ENCODE assay signal across 22 cellular contexts in genomic region chr9:130062750-130063149, GRCh38. TPM values are rescaled to one million over a fixed set of nuclear protein-coding genes. Genes with fewer than 3 reads are reported as not detected.
DNase-seq lines count a peak whose midpoint lies in the region; ATAC-seq, FAIRE-seq and TF ChIP-seq lines count a peak whose summit lies in the region.
"Had no signal": no experiment of that assay in that cellular context is flagged by ENCODE, and none has a peak within 500 bp of the region (broad histone marks: within the 10 kb centered on the region; RNA-seq: fewer than 3 reads in every experiment).

No MANE protein-coding gene starts in this region.

- TF ChIP-seq RAD21 in K562 (CRISPR knock-in tag; conservative IDR thresholded peaks at IDR 0.05 in 1 of 2, IDR thresholded peaks at IDR 0.05 in 1 of 2): no peak

- in situ Hi-C loops in K562 (cut with MboI): no loop called here

- WGBS in K562 (ENCODE audit: insufficient coverage, low coverage, missing lambda C conversion rate): 68% methylated on average over 2 of the region's 2 CpGs

- no peaks in the 10 kb centered on the region for H3K9me1 ChIP-seq in K562 (ENCODE audit: control insufficient read depth, insufficient read depth, low read length)

- intact Hi-C loops in activated CD8-positive, alpha-beta T cell treated with anti-CD3 and anti-CD28 coated beads for 36 hours (cut with micrococcal nuclease): no loop called here
- intact Hi-C loops in K562 (cut with micrococcal nuclease): no loop called here

- H3K4me3 ChIP-seq in BLaER1: no peak overlapping the region
- H3K4me3 ChIP-seq in K562: no peak overlapping the region
- H3K4me3 ChIP-seq: A549, GM12878 had no signal

- no peaks in the 10 kb centered on the region for H3K9me3 Mint-ChIP-seq in activated CD8-positive, alpha-beta T cell treated with anti-CD3 and anti-CD28 coated beads, Interleukin-2, amount 10 ng/mL, durations not matched to agents 7 days and 5 days (ENCODE audit: insufficient read depth)
- no peaks in the 10 kb centered on the region for H3K9me3 Mint-ChIP-seq in activated CD8-positive, alpha-beta T cell treated with anti-CD3 and anti-CD28 coated beads for 36 hours
- no peaks in the 10 kb centered on the region for H3K9me3 Mint-ChIP-seq in stimulated activated memory B cell treated with anti-CD40 and anti-IgM and Interleukin-4, amounts not matched to agents 10 μg/mL and 1 μg/mL and 100 μg/mL, for 72 hours
- no peaks in the 10 kb centered on the region for H3K9me3 Mint-ChIP-seq in activated naive CD8-positive, alpha-beta T cell treated with anti-CD3 and anti-CD28 coated beads for 36 hours
- H3K9me3 Mint-ChIP-seq: CD4-positive, CD25-positive, alpha-beta regulatory T cell; CD8-positive, alpha-beta memory T cell had no signal

- H3K4me1 Mint-ChIP-seq in activated CD8-positive, alpha-beta T cell treated with anti-CD3 and anti-CD28 coated beads, Interleukin-2, amount 10 ng/mL, durations not matched to agents 7 days and 5 days (ENCODE audit: low read depth): peaks cover 14% of the 10 kb centered on the region
- peaks cover 21% of the 10 kb centered on the region for H3K4me1 Mint-ChIP-seq in activated CD8-positive, alpha-beta T cell treated with anti-CD3 and anti-CD28 coated beads for 36 hours (ENCODE audit: low read depth)
- H3K4me1 Mint-ChIP-seq in stimulated activated memory B cell treated with anti-CD40 and anti-IgM and Interleukin-4, amounts not matched to agents 10 μg/mL and 1 μg/mL and 100 μg/mL, for 72 hours: peaks cover 36% of the 10 kb centered on the region
- H3K4me1 Mint-ChIP-seq in activated naive CD8-positive, alpha-beta T cell treated with anti-CD3 and anti-CD28 coated beads for 36 hours: peaks cover 17% of the 10 kb centered on the region

- H3K27ac ChIP-seq in BLaER1 (no peak overlapping the region), K562 (ENCODE audit: extremely low read depth, low read depth, low read length) (no peak overlapping the region)
- H3K27ac ChIP-seq: 22Rv1, A549 had no signal

- CTCF ChIA-PET in activated CD8-positive, alpha-beta T cell treated with anti-CD3 and anti-CD28 coated beads, Interleukin-2, amount 10 ng/mL, durations not matched to agents 7 days and 5 days (lab: Charles Lee): no interaction called here
- CTCF ChIA-PET in activated CD8-positive, alpha-beta T cell treated with anti-CD3 and anti-CD28 coated beads for 36 hours (lab: Charles Lee): no interaction called here
- CTCF ChIA-PET in K562 (lab: Yijun Ruan, JAX; ENCODE audit: low intra/inter-chr PET ratio): no interaction called here

- H3K9me3 ChIP-seq in BLaER1 (no peaks in the 10 kb centered on the region), K562 (replicated peaks; ENCODE audit: control insufficient read depth, insufficient read depth, low read depth, low read length) (no peaks in the 10 kb centered on the region)
- H3K9me3 ChIP-seq: A549 had no signal

- peaks cover 39% of the 10 kb centered on the region for H3K79me2 ChIP-seq in K562 (ENCODE audit: control insufficient read depth, insufficient read depth, low read length)

- DNase-seq in activated CD8-positive, alpha-beta T cell treated with anti-CD3 and anti-CD28 coated beads, Interleukin-2, amount 10 ng/mL, durations not matched to agents 7 days and 5 days: no peak
- no peak for DNase-seq in activated CD8-positive, alpha-beta T cell treated with anti-CD3 and anti-CD28 coated beads for 36 hours
- no peak for DNase-seq in K562 (ENCODE audit: extremely low read depth in 1 of 4, low spot score in 3 of 4)
- DNase-seq in activated naive CD8-positive, alpha-beta T cell treated with anti-CD3 and anti-CD28 coated beads for 36 hours: no peak
- DNase-seq in NCI-H146 (lab: John Stamatoyannopoulos, UW): no peak
- DNase-seq: AML-193; CD4-positive, CD25-positive, alpha-beta regulatory T cell; CD8-positive, alpha-beta memory T cell; COR-L47; DMS 273 treated with DMSO at 0.1 percent for 48 hours; DMS53; DND-41; EL; GOT3; H7; IMR-90 had no signal

- H3K9ac ChIP-seq in BLaER1: no peak overlapping the region
- no peak overlapping the region for H3K9ac ChIP-seq in K562 (ENCODE audit: insufficient read depth in 1 of 2, low read depth in 2 of 2, low read length in 2 of 2)

- H3K4me2 ChIP-seq in BLaER1 (0 out of 2 replicates have a peak overlapping the region, but pooled peaks have one; percentile 24), K562 (ENCODE audit: insufficient read depth, low read length) (no peak overlapping the region)
- H3K4me2 ChIP-seq: A549 had no signal

- no peak overlapping the region for H2AFZ ChIP-seq in K562 (ENCODE audit: low read depth, low read length)

- no peak for TF ChIP-seq POLR2A in K562 (conservative IDR thresholded peaks at IDR 0.05)

- POLR2A ChIA-PET in activated CD8-positive, alpha-beta T cell treated with anti-CD3 and anti-CD28 coated beads, Interleukin-2, amount 10 ng/mL, durations not matched to agents 7 days and 5 days (lab: Charles Lee): no interaction called here
- POLR2A ChIA-PET in activated CD8-positive, alpha-beta T cell treated with anti-CD3 and anti-CD28 coated beads for 36 hours (lab: Charles Lee): interaction anchor here (0.9 kb wide), 1 partner anchor 9 kb away, joined by 3 read pairs; the partner anchor contains the start of gene GPR107
- POLR2A ChIA-PET in K562 (lab: Yijun Ruan, JAX): interaction anchor here (0.9 kb wide), 1 partner anchor 139 kb away, joined by 3 read pairs; no protein-coding TSS in a partner anchor

- peaks cover 90% of the 10 kb centered on the region for H4K20me1 ChIP-seq in BLaER1
- H4K20me1 ChIP-seq in K562 (replicated peaks; ENCODE audit: control insufficient read depth, insufficient read depth, low read length): peaks cover 3% of the 10 kb centered on the region; the same call in 1 of the 2 replicates

- H3K4me3 Mint-ChIP-seq in activated CD8-positive, alpha-beta T cell treated with anti-CD3 and anti-CD28 coated beads, Interleukin-2, amount 10 ng/mL, durations not matched to agents 7 days and 5 days: no peak overlapping the region
- H3K4me3 Mint-ChIP-seq in activated CD8-positive, alpha-beta T cell treated with anti-CD3 and anti-CD28 coated beads for 36 hours: no peak overlapping the region
- peak overlapping the region; percentile 31 for H3K4me3 Mint-ChIP-seq in stimulated activated memory B cell treated with anti-CD40 and anti-IgM and Interleukin-4, amounts not matched to agents 10 μg/mL and 1 μg/mL and 100 μg/mL, for 72 hours
- no peak overlapping the region for H3K4me3 Mint-ChIP-seq in activated naive CD8-positive, alpha-beta T cell treated with anti-CD3 and anti-CD28 coated beads for 36 hours
- H3K4me3 Mint-ChIP-seq: CD4-positive, CD25-positive, alpha-beta regulatory T cell; CD8-positive, alpha-beta memory T cell had no signal

- TF ChIP-seq CTCF in activated CD8-positive, alpha-beta T cell treated with anti-CD3 and anti-CD28 coated beads for 36 hours (IDR thresholded peaks at IDR 0.05): no peak
- no peak for TF ChIP-seq CTCF in K562 (IDR thresholded peaks at IDR 0.05 in 2 of 3, conservative IDR thresholded peaks at IDR 0.05 in 1 of 3; ENCODE audit: insufficient read depth in 2 of 3, low read depth in 1 of 3, low read length in 3 of 3)

- H3K27me3 ChIP-seq in BLaER1 (no peaks in the 10 kb centered on the region), K562 (ENCODE audit: control insufficient read depth in 2 of 2, insufficient read depth in 2 of 2, low read length in 2 of 2) (no peaks in the 10 kb centered on the region)

- no peaks in the 10 kb centered on the region for H3K27me3 Mint-ChIP-seq in activated CD8-positive, alpha-beta T cell treated with anti-CD3 and anti-CD28 coated beads, Interleukin-2, amount 10 ng/mL, durations not matched to agents 7 days and 5 days (ENCODE audit: low read depth)
- no peaks in the 10 kb centered on the region for H3K27me3 Mint-ChIP-seq in activated CD8-positive, alpha-beta T cell treated with anti-CD3 and anti-CD28 coated beads for 36 hours
- no peaks in the 10 kb centered on the region for H3K27me3 Mint-ChIP-seq in stimulated activated memory B cell treated with anti-CD40 and anti-IgM and Interleukin-4, amounts not matched to agents 10 μg/mL and 1 μg/mL and 100 μg/mL, for 72 hours
- no peaks in the 10 kb centered on the region for H3K27me3 Mint-ChIP-seq in activated naive CD8-positive, alpha-beta T cell treated with anti-CD3 and anti-CD28 coated beads for 36 hours
- H3K27me3 Mint-ChIP-seq: CD4-positive, CD25-positive, alpha-beta regulatory T cell; CD8-positive, alpha-beta memory T cell had no signal

- H3K36me3 Mint-ChIP-seq in activated CD8-positive, alpha-beta T cell treated with anti-CD3 and anti-CD28 coated beads, Interleukin-2, amount 10 ng/mL, durations not matched to agents 7 days and 5 days (ENCODE audit: low read depth): peaks cover 23% of the 10 kb centered on the region
- peaks cover 11% of the 10 kb centered on the region for H3K36me3 Mint-ChIP-seq in activated CD8-positive, alpha-beta T cell treated with anti-CD3 and anti-CD28 coated beads for 36 hours (ENCODE audit: low read depth)
- H3K36me3 Mint-ChIP-seq in stimulated activated memory B cell treated with anti-CD40 and anti-IgM and Interleukin-4, amounts not matched to agents 10 μg/mL and 1 μg/mL and 100 μg/mL, for 72 hours: peaks cover 22% of the 10 kb centered on the region
- peaks cover 19% of the 10 kb centered on the region for H3K36me3 Mint-ChIP-seq in activated naive CD8-positive, alpha-beta T cell treated with anti-CD3 and anti-CD28 coated beads for 36 hours

- no peak for ATAC-seq in activated CD8-positive, alpha-beta T cell treated with anti-CD3 and anti-CD28 coated beads, Interleukin-2, amount 10 ng/mL, durations not matched to agents 7 days and 5 days
- ATAC-seq in activated CD8-positive, alpha-beta T cell treated with anti-CD3 and anti-CD28 coated beads for 36 hours: no peak
- no peak for ATAC-seq in K562
- ATAC-seq in stimulated activated memory B cell treated with anti-CD40 and anti-IgM and Interleukin-4, amounts not matched to agents 10 μg/mL and 1 μg/mL and 100 μg/mL, for 72 hours: no peak
- ATAC-seq: A549, HCT116 had no signal

- peak overlapping the region; percentile 24 for H3K27ac Mint-ChIP-seq in activated CD8-positive, alpha-beta T cell treated with anti-CD3 and anti-CD28 coated beads, Interleukin-2, amount 10 ng/mL, durations not matched to agents 7 days and 5 days
- no peak overlapping the region for H3K27ac Mint-ChIP-seq in activated CD8-positive, alpha-beta T cell treated with anti-CD3 and anti-CD28 coated beads for 36 hours
- H3K27ac Mint-ChIP-seq in stimulated activated memory B cell treated with anti-CD40 and anti-IgM and Interleukin-4, amounts not matched to agents 10 μg/mL and 1 μg/mL and 100 μg/mL, for 72 hours: peak overlapping the region; percentile 74
- H3K27ac Mint-ChIP-seq in activated naive CD8-positive, alpha-beta T cell treated with anti-CD3 and anti-CD28 coated beads for 36 hours: no peak overlapping the region

- no TSS peak for BruUV-seq in K562 (replicated peaks; lab: Mats Ljungman, UMichigan)

- peaks cover 48% of the 10 kb centered on the region for H3K36me3 ChIP-seq in BLaER1
- H3K36me3 ChIP-seq in K562 (ENCODE audit: control insufficient read depth, insufficient read depth, low read length): peaks cover 13% of the 10 kb centered on the region; the same call in 2 of the 3 replicates

- peaks cover 19% of the 10 kb centered on the region for H3K4me1 ChIP-seq in BLaER1
- H3K4me1 ChIP-seq in K562 (replicated peaks in 1 of 2; ENCODE audit: control insufficient read depth in 2 of 2, insufficient read depth in 2 of 2, low read length in 2 of 2): peaks cover 3 to 6% of the 10 kb centered on the region in 2 experiments; a peak in 3 of 5 replicates

- no peak for TF ChIP-seq EP300 in K562 (IDR thresholded peaks at IDR 0.05; ENCODE audit: low read length)

- FAIRE-seq in K562 (lab: Jason Lieb, UNC): no peak
- FAIRE-seq: A549, GM12878 had no signal

RNA-seq across cellular contexts. Expression of gene GPR107, which starts 9.0 kb away (rescaled TPM):
- total RNA-seq in activated CD8-positive, alpha-beta T cell treated with anti-CD3 and anti-CD28 coated beads, Interleukin-2, amount 10 ng/mL, durations not matched to agents 7 days and 5 days: 10 to 100 TPM; 22.5 to 24.4 TPM
- 10 to 100 TPM; 18.2 to 19.0 TPM for total RNA-seq in activated CD8-positive, alpha-beta T cell treated with anti-CD3 and anti-CD28 coated beads for 36 hours
- 92.0 and 106 TPM in 2 replicates for total RNA-seq in K562 (2011; cell fraction: chromatin; rRNA removed; ENCODE audit: low replicate concordance)
- total RNA-seq in K562 (2011; cell fraction: nucleolus; rRNA removed): 120 and 136 TPM in 2 replicates
- total RNA-seq in K562 (2011; cell fraction: nucleoplasm; rRNA removed): 83.9 and 108 TPM in 2 replicates
- 9.2 and 10.0 TPM in 2 replicates for total RNA-seq in K562 (2014; rRNA removed)
- 12.4 and 14.5 TPM in 2 replicates for total RNA-seq in K562 (2014; rRNA removed; fragmentation: Illumina TruSeq; extraction: Trizol)
- total RNA-seq in K562 (2015; rRNA removed; fragmentation: Illumina TruSeq; extraction: Trizol): 13.5 and 14.6 TPM in 2 replicates
- 20.3 and 21.8 TPM in 2 replicates for total RNA-seq in K562 (2021)
- 28.2 and 34.6 TPM in 2 replicates for polyA plus RNA-seq in K562 (2011; rRNA removed)
- polyA plus RNA-seq in K562 (2011; cell fraction: cytosol; rRNA removed): 9.8 and 15.6 TPM in 2 replicates
- polyA plus RNA-seq in K562 (2011; cell fraction: nucleus; rRNA removed): 23.2 and 28.9 TPM in 2 replicates
- polyA plus RNA-seq in K562 (2012): 17.3 and 22.6 TPM in 2 replicates
- 19.5 and 27.8 TPM in 2 replicates for polyA plus RNA-seq in K562 (2014; fragmentation: Illumina TruSeq; extraction: Trizol)
- 1 to 10 TPM; 3.2 to 3.5 TPM for polyA plus RNA-seq in K562 (2014; fragmentation: Nextera tagmentation; extraction: Ambion mirVana)
- 13.7 and 14.4 TPM in 2 replicates for polyA plus RNA-seq in K562 (2014; rRNA removed)
- 29.5 and 33.6 TPM in 2 replicates for polyA minus RNA-seq in K562 (2011; rRNA and poly(A)+ RNA removed)
- polyA minus RNA-seq in K562 (2011; cell fraction: cytosol; rRNA and poly(A)+ RNA removed): 13.0 and 13.7 TPM in 2 replicates
- 12.8 and 25.0 TPM in 2 replicates for polyA minus RNA-seq in K562 (2011; cell fraction: nucleus; rRNA and poly(A)+ RNA removed)
- 10 to 100 TPM; 17.7 to 19.4 TPM for total RNA-seq in activated naive CD8-positive, alpha-beta T cell treated with anti-CD3 and anti-CD28 coated beads for 36 hours

RNA-seq across cellular contexts. Expression of gene FNBP1, which starts 19.8 kb away (rescaled TPM):
- total RNA-seq in activated CD8-positive, alpha-beta T cell treated with anti-CD3 and anti-CD28 coated beads, Interleukin-2, amount 10 ng/mL, durations not matched to agents 7 days and 5 days: 100 to 1,000 TPM; 173 to 176 TPM
- 100 to 1,000 TPM; 266 to 268 TPM for total RNA-seq in activated CD8-positive, alpha-beta T cell treated with anti-CD3 and anti-CD28 coated beads for 36 hours
- 24.0 and 44.9 TPM in 2 replicates for total RNA-seq in K562 (2011; cell fraction: chromatin; rRNA removed; ENCODE audit: low replicate concordance)
- total RNA-seq in K562 (2011; cell fraction: nucleolus; rRNA removed): 8.5 and 10.9 TPM in 2 replicates
- 10.9 and 12.6 TPM in 2 replicates for total RNA-seq in K562 (2011; cell fraction: nucleoplasm; rRNA removed)
- total RNA-seq in K562 (2014; rRNA removed) (8.2 and 8.4 TPM in 2 replicates), K562 (2014; rRNA removed; fragmentation: Illumina TruSeq; extraction: Trizol) (6.9 and 13.2 TPM in 2 replicates), K562 (2015; rRNA removed; fragmentation: Illumina TruSeq; extraction: Trizol) (13.5 and 14.9 TPM in 2 replicates), K562 (2021) (8.5 and 10.7 TPM in 2 replicates)
- polyA plus RNA-seq in K562 (2011; rRNA removed) (7.2 and 7.6 TPM in 2 replicates), K562 (2014; fragmentation: Illumina TruSeq; extraction: Trizol) (6.1 TPM in 2 replicates), K562 (2014; fragmentation: Nextera tagmentation; extraction: Ambion mirVana) (1 to 10 TPM; 1.8 to 2.2 TPM), K562 (2014; rRNA removed) (5.4 and 8.0 TPM in 2 replicates)
- polyA plus RNA-seq in K562 (2011; cell fraction: cytosol; rRNA removed): 2.2 and 4.2 TPM in 2 replicates
- 5.8 and 7.6 TPM in 2 replicates for polyA plus RNA-seq in K562 (2011; cell fraction: nucleus; rRNA removed)
- 8.7 and 10.5 TPM in 2 replicates for polyA plus RNA-seq in K562 (2012)
- 33.5 and 42.5 TPM in 2 replicates for polyA minus RNA-seq in K562 (2011; rRNA and poly(A)+ RNA removed)
- polyA minus RNA-seq in K562 (2011; cell fraction: cytosol; rRNA and poly(A)+ RNA removed): 7.9 and 8.7 TPM in 2 replicates
- polyA minus RNA-seq in K562 (2011; cell fraction: nucleus; rRNA and poly(A)+ RNA removed): 3.4 and 8.0 TPM in 2 replicates
- 100 to 1,000 TPM; 198 TPM for total RNA-seq in activated naive CD8-positive, alpha-beta T cell treated with anti-CD3 and anti-CD28 coated beads for 36 hours

Comparison
In these comparisons a context has a peak if more than half of its experiments do, and no peak if none do; other contexts are left out.
1. H3K27ac Mint-ChIP-seq: peak in activated CD8-positive, alpha-beta T cell treated with anti-CD3 and anti-CD28 coated beads, Interleukin-2, amount 10 ng/mL, durations not matched to agents 7 days and 5 days (single experiment) and stimulated activated memory B cell treated with anti-CD40 and anti-IgM and Interleukin-4, amounts not matched to agents 10 μg/mL and 1 μg/mL and 100 μg/mL, for 72 hours (single experiment); none in activated CD8-positive, alpha-beta T cell treated with anti-CD3 and anti-CD28 coated beads for 36 hours (single experiment) and activated naive CD8-positive, alpha-beta T cell treated with anti-CD3 and anti-CD28 coated beads for 36 hours (single experiment).